ENCODE assay signal across 17 cellular contexts in the genomic region with DNA sequence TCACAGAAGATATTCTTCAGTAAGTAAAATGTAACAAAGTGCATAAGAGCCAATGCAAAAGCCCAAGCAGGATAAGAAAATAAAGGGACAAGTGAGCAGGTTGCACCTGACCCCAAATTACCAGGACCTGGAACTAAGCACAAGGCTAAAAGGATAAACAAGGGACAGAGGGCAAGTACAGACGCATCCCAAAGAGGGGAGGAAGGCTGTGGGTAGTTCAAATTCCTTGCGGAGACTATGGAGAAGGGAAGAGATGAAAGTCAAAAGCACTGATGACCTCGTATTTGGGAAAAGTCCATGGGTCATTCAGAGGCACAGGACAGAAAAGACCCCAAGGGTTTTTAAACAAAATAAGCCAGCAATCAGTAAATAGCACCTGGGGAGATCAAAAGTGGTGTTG. TPM values are rescaled to one million over a fixed set of nuclear protein-coding genes. Genes with fewer than 3 reads are reported as not detected.
"Had no signal": no experiment of that assay in that cellular context is flagged by ENCODE, and none has a peak within 500 bp of the region (broad histone marks: within the 10 kb centered on the region; RNA-seq: fewer than 3 reads in every experiment).

No MANE protein-coding gene starts in this region.

- FAIRE-seq: endometrium, islet of Langerhans, pancreas had no signal

- H3K36me3 ChIP-seq: pancreas, stomach, thoracic aorta, transverse colon had no signal

- H3K27ac ChIP-seq: foreskin keratinocyte, hepatocyte, pancreas, stomach, thoracic aorta, transverse colon had no signal

- H3K9me3 ChIP-seq: pancreas, stomach, thoracic aorta, transverse colon had no signal

- ATAC-seq: foreskin keratinocyte, left lobe of liver, pancreas, right cardiac atrium had no signal

- H3K27me3 ChIP-seq: foreskin keratinocyte had no signal

- H3K4me2 ChIP-seq: hepatocyte had no signal

- H3K4me1 ChIP-seq: pancreas, stomach, transverse colon had no signal

- H3K79me2 ChIP-seq: hepatocyte had no signal

- H2AFZ ChIP-seq: hepatocyte had no signal

- H3K4me3 ChIP-seq: hepatocyte, pancreas, stomach, thoracic aorta, transverse colon had no signal

- DNase-seq: effector memory CD4-positive, alpha-beta T cell; head of caudate nucleus; occipital lobe; pancreas; right cardiac atrium; small intestine; stimulated activated CD4-positive, alpha-beta T cell treated with anti-CD3 and anti-CD28 coated beads, Interleukin-12 subunit alpha, Interleukin-12 subunit beta, amount 100 ng/mL, for 4 hours; stimulated activated naive CD4-positive, alpha-beta T cell; stomach; substantia nigra; transverse colon had no signal

RNA-seq across cellular contexts. Expression of a gene that starts 11.8 kb away (rescaled TPM):
- total RNA-seq: thoracic aorta had no signal
- polyA plus RNA-seq: hepatocyte had no signal
